Comparison of ENCODE assay signal across 22 cellular contexts in the genomic region with DNA sequence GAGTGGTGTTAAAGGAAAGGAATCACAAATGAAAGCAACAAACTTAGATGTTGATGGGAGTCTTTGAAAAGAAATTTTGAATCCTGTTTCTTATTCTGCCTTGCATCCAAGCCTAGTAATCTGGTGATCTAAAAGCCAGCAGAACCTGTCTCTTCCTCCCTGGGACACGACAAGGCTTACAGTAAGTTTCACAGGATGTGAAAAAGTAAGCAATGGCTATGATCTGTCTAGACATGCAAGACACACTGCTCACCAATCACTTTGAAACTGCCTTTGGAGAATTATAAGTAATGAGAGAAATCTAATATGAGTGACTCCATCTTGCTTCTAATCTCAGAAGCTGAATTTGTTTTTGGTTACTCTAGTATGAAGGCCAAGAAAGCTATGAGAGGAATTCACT.
A peak's percentile ranks its signal among the peaks of the same experiment; 100 is the strongest.
DNase-seq lines count a peak whose midpoint lies in the region; ATAC-seq and TF ChIP-seq lines count a peak whose summit lies in the region.
"Had no signal": no experiment of that assay in that cellular context is flagged by ENCODE, and none has a peak within 500 bp of the region (broad histone marks: within the 10 kb centered on the region; RNA-seq: fewer than 3 reads in every experiment).

No MANE protein-coding gene starts in this region.

- no peaks in the 10 kb centered on the region for H3K27me3 ChIP-seq in foreskin keratinocyte
- no peaks in the 10 kb centered on the region for H3K27me3 ChIP-seq in brain microvascular endothelial cell (replicated peaks)
- H3K27me3 ChIP-seq: left lung had no signal

- no peak overlapping the region for H3K27ac ChIP-seq in foreskin keratinocyte
- H3K27ac ChIP-seq in brain microvascular endothelial cell: no peak overlapping the region
- H3K27ac ChIP-seq: left lung, parathyroid adenoma had no signal

- TF ChIP-seq CTCF in foreskin keratinocyte (conservative IDR thresholded peaks at IDR 0.05) (no peak), brain microvascular endothelial cell (IDR thresholded peaks at IDR 0.05; ENCODE audit: low read depth, low read length, missing control alignments) (no peak)

- DNase-seq in foreskin keratinocyte (peak; percentile 46 to 73), iPS-NIHi7 (ENCODE audit: extremely low spot score) (no peak), brain microvascular endothelial cell (no peak)
- DNase-seq: activated CD4-positive, alpha-beta memory T cell treated with anti-CD3 and anti-CD28 coated beads for 36 hours; activated CD4-positive, CD25-positive, alpha-beta regulatory T cell; activated gamma-delta T cell; C1 segment of cervical spinal cord; Calu3; dermis blood vessel endothelial cell; GOT3; immature natural killer cell; left lung; NCI-H1048; NCI-H187 treated with DMSO at 0.1 percent for 48 hours; nephron progenitor cell; T-helper 9 cell had no signal

- peaks cover 21% of the 10 kb centered on the region for H3K4me1 ChIP-seq in foreskin keratinocyte
- H3K4me1 ChIP-seq: left lung, parathyroid adenoma had no signal

- in situ Hi-C loops in brain microvascular endothelial cell (cut with HindIII; ENCODE audit: low pct_ligation_motif_present, low sequenced_read_pairs): no loop called here

- ATAC-seq in GM18519 (IDR thresholded peaks at IDR 0.05; ENCODE audit: low FRiP score, unreplicated experiment) (peak; percentile 33), GM21717 (IDR thresholded peaks at IDR 0.05; ENCODE audit: unreplicated experiment) (peak; percentile 39), HG03575 (IDR thresholded peaks at IDR 0.05; ENCODE audit: extremely low read depth, insufficient number of reproducible peaks, low FRiP score, unreplicated experiment) (peak; percentile 24), foreskin keratinocyte (peak; percentile 49), HG03159 (IDR thresholded peaks at IDR 0.05; ENCODE audit: unreplicated experiment) (no peak)
- ATAC-seq: left lung, sciatic nerve had no signal

- H3K4me3 ChIP-seq in brain microvascular endothelial cell (ENCODE audit: low read depth, low read length): no peak overlapping the region
- H3K4me3 ChIP-seq: left lung had no signal

- no peaks in the 10 kb centered on the region for H3K36me3 ChIP-seq in brain microvascular endothelial cell (replicated peaks)
- H3K36me3 ChIP-seq: left lung had no signal

Comparison
In these comparisons a context has a peak if more than half of its experiments do, and no peak if none do; other contexts are left out.
1. DNase-seq: peak in foreskin keratinocyte (2 of 2); none in iPS-NIHi7 (single experiment) and brain microvascular endothelial cell (single experiment).